ENCODE assay signal across 8 cellular contexts in genomic region chr2:227163998-227164744, GRCh38. TPM values are rescaled to one million over a fixed set of nuclear protein-coding genes. Genes with fewer than 3 reads are reported as not detected.
A peak's percentile ranks its signal among the peaks of the same experiment; 100 is the strongest.
DNase-seq lines count a peak whose midpoint lies in the region; ATAC-seq and TF ChIP-seq lines count a peak whose summit lies in the region.

Gene COL4A3, plus strand, starts transcription at chr2:227164624. Its CDS starts 103 bp downstream, at chr2:227164727.
Gene COL4A4, minus strand, starts transcription at chr2:227164205. Its CDS starts 16,722 bp downstream, at chr2:227147483.

- no peak for TF ChIP-seq EP300 in ovary (IDR thresholded peaks at IDR 0.05)

- no peak within 1 kb of the TSS for H3K27ac Mint-ChIP-seq in T-helper 2 cell treated with Interferon-gamma antibody and Interleukin-4, amounts not matched to agents 5 μg/mL and 100 μg/mL, for 36 hours

- peaks cover 69% of the 10 kb centered on the region for H3K27me3 Mint-ChIP-seq in T-helper 2 cell treated with Interferon-gamma antibody and Interleukin-4, amounts not matched to agents 5 μg/mL and 100 μg/mL, for 36 hours (ENCODE audit: low read depth)

- no peaks in the 10 kb centered on the region for H3K36me3 Mint-ChIP-seq in T-helper 2 cell treated with Interferon-gamma antibody and Interleukin-4, amounts not matched to agents 5 μg/mL and 100 μg/mL, for 36 hours (ENCODE audit: low read depth)

- peak within 1 kb of the TSS; percentile 71 for H3K4me3 Mint-ChIP-seq in T-helper 2 cell treated with Interferon-gamma antibody and Interleukin-4, amounts not matched to agents 5 μg/mL and 100 μg/mL, for 36 hours

- H3K27ac ChIP-seq in ovary, result peak within 1 kb of the TSS; percentile 3 to 11

- TF ChIP-seq POLR2A in ovary (IDR thresholded peaks at IDR 0.05), result no peak

- H3K27me3 ChIP-seq in ovary, result no peaks in the 10 kb centered on the region

- H3K9me3 ChIP-seq in ovary, result no peaks in the 10 kb centered on the region

- TF ChIP-seq CTCF in foreskin fibroblast (IDR thresholded peaks at IDR 0.05; ENCODE audit: low read depth, low read length) (no peak), ovary (IDR thresholded peaks at IDR 0.05) (no peak)

- peak within 1 kb of the TSS; percentile 37 to 40 for H3K4me3 ChIP-seq in foreskin fibroblast (ENCODE audit: low read depth in 1 of 2, low read length in 2 of 2)
- H3K4me3 ChIP-seq in ovary, result peak within 1 kb of the TSS; percentile 47

- no peaks in the 10 kb centered on the region for H3K9me3 Mint-ChIP-seq in T-helper 2 cell treated with Interferon-gamma antibody and Interleukin-4, amounts not matched to agents 5 μg/mL and 100 μg/mL, for 36 hours

- intact Hi-C loops in ovary (cut with DNase I), result no loop called here

- no peaks in the 10 kb centered on the region for H3K4me1 ChIP-seq in ovary (ENCODE audit: insufficient read depth)

- no peaks in the 10 kb centered on the region for H3K36me3 ChIP-seq in ovary

- DNase-seq in Daoy (ENCODE audit: low read depth) (peak; percentile 19), foreskin fibroblast (peak in 1 of 2 donors; percentile 53), ovary (peak; percentile 47 to 71 (median 58)), COLO829 (ENCODE audit: low spot score) (no peak), DMS153 treated with DMSO at 0.1 percent for 48 hours (lab: John Stamatoyannopoulos, UW; ENCODE audit: unreplicated experiment) (no peak)
- no peak for DNase-seq in T-helper 2 cell treated with Interferon-gamma antibody and Interleukin-4, amounts not matched to agents 5 μg/mL and 100 μg/mL, for 36 hours (ENCODE audit: low spot score)

- peaks cover 4% of the 10 kb centered on the region for H3K4me1 Mint-ChIP-seq in T-helper 2 cell treated with Interferon-gamma antibody and Interleukin-4, amounts not matched to agents 5 μg/mL and 100 μg/mL, for 36 hours (ENCODE audit: low read depth)

- WGBS in ovary, 3 donors, result 0 to 1% (median 1%) methylated on average over 67 to 76 of the region's 76 CpGs

- ATAC-seq in GM19372 (IDR thresholded peaks at IDR 0.05; ENCODE audit: low read depth, unreplicated experiment) (peak; percentile 49), HG03196 (IDR thresholded peaks at IDR 0.05; ENCODE audit: unreplicated experiment) (peak; percentile 57)

RNA-seq across cellular contexts. Expression of gene COL4A3, which starts in this region (rescaled TPM):
- total RNA-seq in Daoy (2014; rRNA removed; shearing (Covaris generic)), result 0.06 TPM in 1 of 2 replicates, not detected in the other
- total RNA-seq in ovary, result 10 to 100 TPM in 1 of 7 donors, 1 to 10 TPM in 5, under 1 TPM in 1; 0.47 to 14.1 (median 4.8) TPM
- polyA plus RNA-seq in ovary, result 1 to 10 TPM; 2.4 to 2.9 TPM

RNA-seq across cellular contexts. Expression of gene COL4A4, which starts in this region (rescaled TPM):
- total RNA-seq in Daoy (2014; rRNA removed; shearing (Covaris generic)), result under 0.01 and 0.15 TPM in 2 replicates
- total RNA-seq in ovary, result 1 to 10 TPM in 5 of 7 donors, under 1 TPM in 2; 0.30 to 8.3 (median 2.0) TPM
- polyA plus RNA-seq in ovary, result 1 to 10 TPM; 1.5 to 5.0 TPM

Comparison
In these comparisons a context has a peak if more than half of its experiments do, and no peak if none do; other contexts are left out.
1. Peak in DNase-seq in Daoy; RNA of the genes that start here not detected or under 1 TPM.
2. DNase-seq: peak in ovary (5 of 5); none in T-helper 2 cell treated with Interferon-gamma antibody and Interleukin-4, amounts not matched to agents 5 μg/mL and 100 μg/mL, for 36 hours (single experiment), COLO829 (single experiment) and DMS153 treated with DMSO at 0.1 percent for 48 hours (single experiment).